In the genomic region with DNA sequence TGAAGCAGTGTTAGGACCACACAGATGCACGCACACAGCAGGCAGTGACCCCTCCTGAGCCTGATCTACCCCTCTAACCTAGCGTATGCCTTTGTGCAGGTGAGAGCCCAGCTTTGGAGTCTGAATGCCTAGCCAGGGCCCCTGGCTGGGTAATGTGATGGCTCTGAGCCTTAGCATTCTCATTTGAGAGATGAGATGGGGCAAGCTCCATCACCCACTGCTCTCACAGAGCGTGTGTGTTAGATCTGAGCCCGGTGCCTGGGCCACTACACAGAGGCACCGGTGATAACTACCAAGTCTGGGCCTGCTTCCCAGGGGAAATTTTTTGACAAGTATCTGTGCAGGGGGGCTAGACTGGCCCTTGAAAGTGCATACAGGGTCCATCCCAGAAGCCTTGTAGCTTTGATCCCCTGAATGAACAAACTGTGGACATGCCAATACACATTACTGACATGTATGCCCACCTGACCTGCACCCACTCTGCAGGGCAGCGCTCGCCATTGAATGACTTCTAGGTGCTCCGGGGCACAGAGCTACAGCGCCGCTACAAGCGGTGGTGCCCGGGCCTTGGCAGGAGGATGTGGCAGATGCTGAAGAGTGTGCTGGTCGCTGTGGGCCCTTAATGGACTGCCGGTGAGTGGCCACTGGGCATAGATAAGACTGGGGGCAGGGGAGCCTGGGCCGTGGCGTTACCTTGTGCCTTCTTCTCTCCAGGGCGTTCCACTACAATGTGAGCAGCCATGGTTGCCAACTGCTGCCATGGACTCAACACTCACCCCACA, we compare ENCODE assay signal across 8 cellular contexts. TPM values are rescaled to one million over a fixed set of nuclear protein-coding genes. Genes with fewer than 3 reads are reported as not detected.
A peak's percentile ranks its signal among the peaks of the same experiment; 100 is the strongest.
DNase-seq lines count a peak whose midpoint lies in the region; ATAC-seq and TF ChIP-seq lines count a peak whose summit lies in the region.
"Not testable (repeated sequence)": the region's sequence is repeated elsewhere in the genome, so short reads cannot be mapped to it uniquely, and the experiment has no call there.

No MANE protein-coding gene starts in this region.

- TF ChIP-seq POLR2A in transverse colon (IDR thresholded peaks at IDR 0.05), result not testable (repeated sequence)

- not testable (repeated sequence) for H3K4me3 ChIP-seq in coronary artery; right cardiac atrium (ENCODE audit: low read length); transverse colon

- not testable (repeated sequence) for H3K4me1 ChIP-seq in right cardiac atrium (ENCODE audit: control insufficient read depth, insufficient read depth, low read length)
- H3K4me1 ChIP-seq in transverse colon, result peaks cover 27 to 34% (median 31%) of the 10 kb centered on the region in 4 donors

- DNase-seq in Daoy (ENCODE audit: low read depth) (peak; percentile 2), coronary artery (ENCODE audit: low spot score) (peak; percentile 68), right cardiac atrium (peak; percentile 27 to 58 (median 34)), mucosa of gallbladder (ENCODE audit: low spot score) (peak; percentile 10), sciatic nerve (ENCODE audit: low spot score) (peak; percentile 54), transverse colon (peak; percentile 15)
- peak; percentile 14 for DNase-seq in activated CD4-positive, alpha-beta T cell treated with anti-CD3 and anti-CD28 coated beads for 36 hours
- peak; percentile 70 for DNase-seq in activated effector memory CD4-positive, alpha-beta T cell treated with anti-CD3 and anti-CD28 coated beads, Interleukin-2, amount 50 U/mL, for 16 hours

- H3K36me3 ChIP-seq in transverse colon, result not testable (repeated sequence)

- not testable (repeated sequence) for H3K9me3 Mint-ChIP-seq in activated CD4-positive, alpha-beta T cell treated with anti-CD3 and anti-CD28 coated beads for 36 hours (ENCODE audit: low read depth)

- intact Hi-C loops in activated CD4-positive, alpha-beta T cell treated with anti-CD3 and anti-CD28 coated beads for 36 hours (cut with DNase I, micrococcal nuclease); right cardiac atrium (cut with DNase I); sciatic nerve (cut with DNase I); transverse colon (cut with DNase I; ENCODE audit: low total_unique reads): not testable (repeated sequence)

- POLR2A ChIA-PET in activated CD4-positive, alpha-beta T cell treated with anti-CD3 and anti-CD28 coated beads for 36 hours (lab: Charles Lee), result interaction anchor here (0.6 to 1.3 kb wide), 3 partner anchors 14 to 250 kb away, joined by 3 to 6 read pairs (median 3); no protein-coding TSS in a partner anchor

- in situ Hi-C loops in transverse colon (cut with MboI; ENCODE audit: low pct_ligation_motif_present in 1 of 4, low pct_unique_long_range_greater_than_20kb in 1 of 4, low sequenced_read_pairs in 3 of 4), result not testable (repeated sequence)

- TF ChIP-seq EP300 in transverse colon (IDR thresholded peaks at IDR 0.05; ENCODE audit: low read depth), result not testable (repeated sequence)

- not testable (repeated sequence) for H3K27me3 ChIP-seq in right cardiac atrium (ENCODE audit: control insufficient read depth, insufficient read depth); transverse colon

- H3K9me3 ChIP-seq in right cardiac atrium (ENCODE audit: control insufficient read depth, low read length); transverse colon: not testable (repeated sequence)

- ATAC-seq in activated CD4-positive, alpha-beta T cell treated with anti-CD3 and anti-CD28 coated beads for 36 hours; right cardiac atrium; sciatic nerve: not testable (repeated sequence)

- H3K27me3 Mint-ChIP-seq in activated CD4-positive, alpha-beta T cell treated with anti-CD3 and anti-CD28 coated beads for 36 hours, result not testable (repeated sequence)

- not testable (repeated sequence) for H3K4me3 Mint-ChIP-seq in activated CD4-positive, alpha-beta T cell treated with anti-CD3 and anti-CD28 coated beads for 36 hours

- not testable (repeated sequence) for TF ChIP-seq CTCF in coronary artery (IDR thresholded peaks at IDR 0.05); transverse colon (IDR thresholded peaks at IDR 0.05)

- not testable (repeated sequence) for H3K4me1 Mint-ChIP-seq in activated CD4-positive, alpha-beta T cell treated with anti-CD3 and anti-CD28 coated beads for 36 hours

- CTCF ChIA-PET in activated CD4-positive, alpha-beta T cell treated with anti-CD3 and anti-CD28 coated beads for 36 hours (lab: Charles Lee), result interaction anchor here (1.2 kb wide), 1 partner anchor 306 kb away, joined by 3 read pairs; no protein-coding TSS in a partner anchor

- 91% methylated on average over 17 of the region's 17 CpGs for WGBS in right cardiac atrium
- WGBS in transverse colon (ENCODE audit: low coverage in 1 of 2), 2 donors, result 93% methylated on average over 17 of the region's 17 CpGs; no CpG with 5 or more reads in 1 of the 2 donors

- H3K27ac ChIP-seq in coronary artery; right cardiac atrium (ENCODE audit: low read length); transverse colon: not testable (repeated sequence)

- not testable (repeated sequence) for H3K36me3 Mint-ChIP-seq in activated CD4-positive, alpha-beta T cell treated with anti-CD3 and anti-CD28 coated beads for 36 hours (ENCODE audit: low read depth)

- H3K27ac Mint-ChIP-seq in activated CD4-positive, alpha-beta T cell treated with anti-CD3 and anti-CD28 coated beads for 36 hours, result not testable (repeated sequence)

RNA-seq across cellular contexts. Expression of gene RNU1-3, which starts 20.7 kb away (rescaled TPM):
- total RNA-seq in Daoy (2014; rRNA removed; shearing (Covaris generic)), result 306 and 832 TPM in 2 replicates
- total RNA-seq in activated CD4-positive, alpha-beta T cell treated with anti-CD3 and anti-CD28 coated beads for 36 hours, result 1,000 to 10,000 TPM; 1,573 to 2,291 TPM
- total RNA-seq in right cardiac atrium, result 1,000 to 10,000 TPM; 3,675 to 8,578 (median 7,073) TPM
- polyA plus RNA-seq in right cardiac atrium, result not detected
- 1,358 TPM for total RNA-seq in mucosa of gallbladder
- 13,769 TPM for total RNA-seq in sciatic nerve
- total RNA-seq in transverse colon, result under 1 TPM in 3 of 4 donors, not detected in 1; under 0.01 TPM

RNA-seq across cellular contexts. Expression of gene NBPF1, which starts 32.7 kb away (rescaled TPM):
- 41.5 and 42.2 TPM in 2 replicates for total RNA-seq in Daoy (2014; rRNA removed; shearing (Covaris generic))
- 1 to 10 TPM; 5.8 to 6.2 TPM for total RNA-seq in activated CD4-positive, alpha-beta T cell treated with anti-CD3 and anti-CD28 coated beads for 36 hours
- 10 to 100 TPM in 3 of 4 donors, 1 to 10 TPM in 1; 8.9 to 18.7 (median 15.7) TPM for total RNA-seq in right cardiac atrium
- polyA plus RNA-seq in right cardiac atrium, result 6.5 TPM
- total RNA-seq in mucosa of gallbladder, result 64.2 TPM
- total RNA-seq in sciatic nerve, result 40.4 TPM
- 100 to 1,000 TPM in 3 of 4 donors, 10 to 100 TPM in 1; 70.1 to 178 (median 148) TPM for total RNA-seq in transverse colon

Comparison
In these comparisons a context has a peak if more than half of its experiments do, and no peak if none do; other contexts are left out.
1. DNase-seq: peak in every context shown above with its lines; median percentile 70 in activated effector memory CD4-positive, alpha-beta T cell treated with anti-CD3 and anti-CD28 coated beads, Interleukin-2, amount 50 U/mL, for 16 hours; 68 in coronary artery; 54 in sciatic nerve; 34 in right cardiac atrium; 15 in transverse colon; 14 in activated CD4-positive, alpha-beta T cell treated with anti-CD3 and anti-CD28 coated beads for 36 hours; 10 in mucosa of gallbladder; 2 in Daoy.
2. RNA of gene RNU1-3, which starts 20.7 kb away (total RNA-seq): 13,769 TPM in sciatic nerve (single experiment), 3,675 to 8,578 TPM in right cardiac atrium, 1,573 to 2,291 TPM in activated CD4-positive, alpha-beta T cell treated with anti-CD3 and anti-CD28 coated beads for 36 hours, 1,358 TPM in mucosa of gallbladder (single experiment) and 306 to 832 TPM in Daoy; under 0.01 TPM in transverse colon; every median in the first group is over 100 times any median in the second.